ENCODE assay signal across 8 cellular contexts in genomic region chr3:108406661-108407206, GRCh38.
A peak's percentile ranks its signal among the peaks of the same experiment; 100 is the strongest.
DNase-seq lines count a peak whose midpoint lies in the region; ATAC-seq lines count a peak whose summit lies in the region.

No MANE protein-coding gene starts in this region.

- H3K9me3 Mint-ChIP-seq in activated CD8-positive, alpha-beta memory T cell treated with anti-CD3 and anti-CD28 coated beads, Interleukin-2, amount 10 ng/mL, durations not matched to agents 7 days and 5 days (ENCODE audit: low read depth) = no peaks in the 10 kb centered on the region

- H3K4me1 Mint-ChIP-seq in activated CD8-positive, alpha-beta memory T cell treated with anti-CD3 and anti-CD28 coated beads, Interleukin-2, amount 10 ng/mL, durations not matched to agents 7 days and 5 days = peaks cover 10% of the 10 kb centered on the region

- DNase-seq in activated CD8-positive, alpha-beta memory T cell treated with anti-CD3 and anti-CD28 coated beads, Interleukin-2, amount 10 ng/mL, durations not matched to agents 7 days and 5 days = peak; percentile 50
- no peak for DNase-seq in activated CD8-positive, alpha-beta memory T cell treated with anti-CD3 and anti-CD28 coated beads for 24 hours
- DNase-seq in H4 (ENCODE audit: low spot score) (peak; percentile 34), KG1 (lab: John Stamatoyannopoulos, UW) (peak; percentile 27), RPMI7951 (ENCODE audit: low read depth) (peak; percentile 62), lung microvascular endothelial cell (ENCODE audit: low read depth in 2 of 2) (peak; percentile 65 to 81), NCI-H1930 (lab: John Stamatoyannopoulos, UW) (no peak)
- peak; percentile 5 for DNase-seq in effector CD4-positive, alpha-beta T cell

- H3K27ac Mint-ChIP-seq in activated CD8-positive, alpha-beta memory T cell treated with anti-CD3 and anti-CD28 coated beads, Interleukin-2, amount 10 ng/mL, durations not matched to agents 7 days and 5 days = no peak overlapping the region

- CTCF ChIA-PET in activated CD8-positive, alpha-beta memory T cell treated with anti-CD3 and anti-CD28 coated beads, Interleukin-2, amount 10 ng/mL, durations not matched to agents 7 days and 5 days (lab: Charles Lee) = interaction anchor here (0.7 to 4.0 kb wide), 10 partner anchors 13 to 280 kb away, joined by 3 to 35 read pairs (median 4); no protein-coding TSS in a partner anchor

- no peak overlapping the region for H3K4me3 Mint-ChIP-seq in activated CD8-positive, alpha-beta memory T cell treated with anti-CD3 and anti-CD28 coated beads, Interleukin-2, amount 10 ng/mL, durations not matched to agents 7 days and 5 days

- H3K27me3 Mint-ChIP-seq in activated CD8-positive, alpha-beta memory T cell treated with anti-CD3 and anti-CD28 coated beads, Interleukin-2, amount 10 ng/mL, durations not matched to agents 7 days and 5 days = no peaks in the 10 kb centered on the region

- H3K36me3 Mint-ChIP-seq in activated CD8-positive, alpha-beta memory T cell treated with anti-CD3 and anti-CD28 coated beads, Interleukin-2, amount 10 ng/mL, durations not matched to agents 7 days and 5 days = no peaks in the 10 kb centered on the region

- ATAC-seq in activated CD8-positive, alpha-beta memory T cell treated with anti-CD3 and anti-CD28 coated beads, Interleukin-2, amount 10 ng/mL, durations not matched to agents 7 days and 5 days = peak; percentile 96

Comparison
In these comparisons a context has a peak if more than half of its experiments do, and no peak if none do; other contexts are left out.
1. DNase-seq: peak in activated CD8-positive, alpha-beta memory T cell treated with anti-CD3 and anti-CD28 coated beads, Interleukin-2, amount 10 ng/mL, durations not matched to agents 7 days and 5 days (single experiment), H4 (single experiment), KG1 (single experiment), RPMI7951 (single experiment), effector CD4-positive, alpha-beta T cell (single experiment) and lung microvascular endothelial cell (2 of 2); none in activated CD8-positive, alpha-beta memory T cell treated with anti-CD3 and anti-CD28 coated beads for 24 hours (single experiment) and NCI-H1930 (0 of 2).